9 cellular contexts compared by ENCODE assay signal in genomic region chr6:106513813-106514212, GRCh38.
DNase-seq lines count a peak whose midpoint lies in the region; ATAC-seq and TF ChIP-seq lines count a peak whose summit lies in the region.
"Had no signal": no experiment of that assay in that cellular context is flagged by ENCODE, and none has a peak within 500 bp of the region (broad histone marks: within the 10 kb centered on the region; RNA-seq: fewer than 3 reads in every experiment).

No MANE protein-coding gene starts in this region.

- WGBS in liver, result 24% methylated on average over 2 of the region's 2 CpGs

- POLR2A ChIA-PET in A673 (lab: Charles Lee; ENCODE audit: low non-redundant PET), result no interaction called here
- POLR2A ChIA-PET in activated CD8-positive, alpha-beta T cell treated with anti-CD3 and anti-CD28 coated beads for 36 hours (lab: Charles Lee), result interaction anchor here (0.6 to 5.4 kb wide), 6 partner anchors 7 to 415 kb away, joined by 3 to 70 read pairs (median 6); no protein-coding TSS in a partner anchor

- H3K36me3 ChIP-seq in A673 (ENCODE audit: insufficient read depth, low read length, poor library complexity, severe bottlenecking), result no peaks in the 10 kb centered on the region
- peaks cover 0 to under 1% (median 0%) of the 10 kb centered on the region in 4 donors for H3K36me3 ChIP-seq in liver (ENCODE audit: control insufficient read depth in 4 of 4, insufficient read depth in 3 of 4, low read depth in 1 of 4, low read length in 3 of 4)

- TF ChIP-seq RAD21 in liver (IDR thresholded peaks at IDR 0.05), result no peak

- H3K4me1 Mint-ChIP-seq in activated CD8-positive, alpha-beta T cell treated with anti-CD3 and anti-CD28 coated beads for 36 hours (ENCODE audit: low read depth), result peaks cover 47% of the 10 kb centered on the region

- TF ChIP-seq CTCF in A673 (conservative IDR thresholded peaks at IDR 0.05; ENCODE audit: low read depth, low read length) (no peak), GM12875 (IDR thresholded peaks at IDR 0.05; ENCODE audit: borderline replicate concordance, insufficient read depth, low read depth, low read length) (no peak), liver (IDR thresholded peaks at IDR 0.05; ENCODE audit: low read depth, low read length, missing input control) (no peak)
- TF ChIP-seq CTCF in activated CD8-positive, alpha-beta T cell treated with anti-CD3 and anti-CD28 coated beads for 36 hours (IDR thresholded peaks at IDR 0.05), result no peak

- H3K27me3 ChIP-seq in A673 (replicated peaks; ENCODE audit: insufficient read depth, low read depth, low read length, poor library complexity) (peaks cover 22% of the 10 kb centered on the region), liver (ENCODE audit: control insufficient read depth in 4 of 4, insufficient read depth in 4 of 4, low read length in 3 of 4) (peaks cover 0 to 4% (median 2%) of the 10 kb centered on the region in 4 donors)

- CTCF ChIA-PET in A673 (lab: Charles Lee), result no interaction called here
- CTCF ChIA-PET in activated CD8-positive, alpha-beta T cell treated with anti-CD3 and anti-CD28 coated beads for 36 hours (lab: Charles Lee), result interaction anchor here (1.1 to 7.8 kb wide), 10 partner anchors 9 to 175 kb away, joined by 3 to 136 read pairs (median 10); no protein-coding TSS in a partner anchor

- no peaks in the 10 kb centered on the region for H3K27me3 Mint-ChIP-seq in activated CD8-positive, alpha-beta T cell treated with anti-CD3 and anti-CD28 coated beads for 36 hours

- H3K9me3 ChIP-seq in A673 (ENCODE audit: low read depth, low read length, poor library complexity, severe bottlenecking), result no peaks in the 10 kb centered on the region
- no peaks in the 10 kb centered on the region for H3K9me3 ChIP-seq in liver (ENCODE audit: control insufficient read depth in 4 of 4, low read length in 3 of 4)

- H3K4me3 Mint-ChIP-seq in activated CD8-positive, alpha-beta T cell treated with anti-CD3 and anti-CD28 coated beads for 36 hours, result peak overlapping the region; percentile 90

- no peak for ATAC-seq in activated CD8-positive, alpha-beta T cell treated with anti-CD3 and anti-CD28 coated beads for 36 hours
- ATAC-seq in GM19035 (IDR thresholded peaks at IDR 0.05; ENCODE audit: unreplicated experiment) (no peak), Right ventricle myocardium superior (ENCODE audit: poor library complexity) (no peak)

- BruUV-seq in A673 (replicated peaks; lab: Mats Ljungman, UMichigan), result no TSS peak

- intact Hi-C loops in A673 (cut with micrococcal nuclease; ENCODE audit: unreplicated experiment), result no loop called here
- intact Hi-C loops in activated CD8-positive, alpha-beta T cell treated with anti-CD3 and anti-CD28 coated beads for 36 hours (cut with micrococcal nuclease), result loop anchor here (5.0 kb wide), 1 partner anchor 48 kb away; no protein-coding TSS in a partner anchor
- intact Hi-C loops in head of caudate nucleus (cut with DNase I), result no loop called here
- intact Hi-C loops in Right ventricle myocardium superior (cut with DNase I), result no loop called here

- DNase-seq in A673 (ENCODE audit: low spot score) (peak; percentile 52), head of caudate nucleus (no peak), NCI-H748 (lab: John Stamatoyannopoulos, UW; ENCODE audit: unreplicated experiment) (no peak), Right ventricle myocardium superior (no peak)
- DNase-seq in activated CD8-positive, alpha-beta T cell treated with anti-CD3 and anti-CD28 coated beads for 36 hours, result no peak
- DNase-seq: T-helper 9 cell had no signal

- no peak overlapping the region for H3K4me3 ChIP-seq in A673 (ENCODE audit: low read depth, low read length, poor library complexity, severe bottlenecking)
- peak overlapping the region; percentile 77 for H3K4me3 ChIP-seq in GM12875 (ENCODE audit: low read depth, low read length)
- H3K4me3 ChIP-seq in liver (ENCODE audit: low read depth in 1 of 3, low read length in 3 of 3), result peak overlapping the region in 2 of 3 donors; percentile 84 to 99

- peaks cover 23% of the 10 kb centered on the region for H3K4me1 ChIP-seq in A673 (ENCODE audit: insufficient read depth, low read length, poor library complexity, severe bottlenecking)
- H3K4me1 ChIP-seq in liver (ENCODE audit: control insufficient read depth in 4 of 4, insufficient read depth in 4 of 4, low read length in 3 of 4), result peaks cover 11 to 44% (median 36%) of the 10 kb centered on the region in 4 donors

- peak overlapping the region; percentile 93 for H3K27ac Mint-ChIP-seq in activated CD8-positive, alpha-beta T cell treated with anti-CD3 and anti-CD28 coated beads for 36 hours

- peak overlapping the region; percentile 68 to 77 for H3K9ac ChIP-seq in liver (ENCODE audit: low read depth in 1 of 2, low read length in 2 of 2)

- H3K27ac ChIP-seq in A673 (ENCODE audit: low read depth, low read length, poor library complexity, severe bottlenecking), result peak overlapping the region; percentile 65
- H3K27ac ChIP-seq in liver (ENCODE audit: low read depth in 1 of 2, low read length in 2 of 2), result peak overlapping the region; percentile 95

- no peaks in the 10 kb centered on the region for H3K9me3 Mint-ChIP-seq in activated CD8-positive, alpha-beta T cell treated with anti-CD3 and anti-CD28 coated beads for 36 hours

- H3K36me3 Mint-ChIP-seq in activated CD8-positive, alpha-beta T cell treated with anti-CD3 and anti-CD28 coated beads for 36 hours (ENCODE audit: low read depth), result peaks cover 15% of the 10 kb centered on the region

TF ChIP-seq in liver, 16 proteins besides CTCF, POLR2A, EP300 and RAD21:
- TF ChIP-seq NR2F2 (IDR thresholded peaks at IDR 0.05) (no peak), FOXA2 (IDR thresholded peaks at IDR 0.05) (no peak), MAX (IDR thresholded peaks at IDR 0.05) (no peak), RXRA (IDR thresholded peaks at IDR 0.05) (no peak), SP1 (IDR thresholded peaks at IDR 0.05) (no peak), REST (IDR thresholded peaks at IDR 0.05) (no peak), FOXA1 (IDR thresholded peaks at IDR 0.05) (no peak), ZBTB33 (IDR thresholded peaks at IDR 0.05) (no peak), HNF4G (IDR thresholded peaks at IDR 0.05) (no peak), ATF3 (IDR thresholded peaks at IDR 0.05) (no peak), HNF4A (conservative IDR thresholded peaks at IDR 0.05) (no peak), YY1 (IDR thresholded peaks at IDR 0.05) (no peak), EGR1 (IDR thresholded peaks at IDR 0.05; ENCODE audit: low read depth in 2 of 2) (no peak), GABPA (IDR thresholded peaks at IDR 0.05 in 1 of 2, conservative IDR thresholded peaks at IDR 0.05 in 1 of 2) (no peak), JUND (IDR thresholded peaks at IDR 0.05) (no peak), TAF1 (conservative IDR thresholded peaks at IDR 0.05) (no peak)
